ENCODE assay signal across 25 cellular contexts in genomic region chr13:85995788-85996418, GRCh38.
A peak's percentile ranks its signal among the peaks of the same experiment; 100 is the strongest.
DNase-seq lines count a peak whose midpoint lies in the region; FAIRE-seq and TF ChIP-seq lines count a peak whose summit lies in the region.
"Had no signal": no experiment of that assay in that cellular context is flagged by ENCODE, and none has a peak within 500 bp of the region (broad histone marks: within the 10 kb centered on the region; RNA-seq: fewer than 3 reads in every experiment).

No MANE protein-coding gene starts in this region.

- H3K27me3 Mint-ChIP-seq in activated naive CD8-positive, alpha-beta T cell treated with anti-CD3 and anti-CD28 coated beads for 36 hours, result no peaks in the 10 kb centered on the region

- H3K9me3 ChIP-seq in Loucy (ENCODE audit: insufficient read depth, low read depth, low read length), result no peaks in the 10 kb centered on the region
- no peaks in the 10 kb centered on the region for H3K9me3 ChIP-seq in keratinocyte (ENCODE audit: control insufficient read depth, low read depth, low read length)
- no peaks in the 10 kb centered on the region for H3K9me3 ChIP-seq in hepatocyte (ENCODE audit: low read depth)
- H3K9me3 ChIP-seq: upper lobe of right lung had no signal

- FAIRE-seq in keratinocyte (lab: Jason Lieb, UNC) (no peak), HTR-8/SVneo (lab: Jason Lieb, UNC) (no peak)
- FAIRE-seq: GM12891 had no signal

- WGBS in hepatocyte (ENCODE audit: low lambda C conversion rate, missing lambda C conversion rate), result 57% methylated on average over 3 of the region's 3 CpGs

- peaks cover under 1% of the 10 kb centered on the region for H3K9me3 Mint-ChIP-seq in activated naive CD8-positive, alpha-beta T cell treated with anti-CD3 and anti-CD28 coated beads for 36 hours
- H3K9me3 Mint-ChIP-seq: T-helper 1 cell treated with Interleukin-12 subunit alpha and Interleukin-12 subunit beta and Interleukin-4 antibody, amounts not matched to agents 30 μg/mL and 1 μg/mL, for 36 hours had no signal

- 0 out of 2 replicates have a peak overlapping the region, but pooled peaks have one; percentile 41 for H2AFZ ChIP-seq in Loucy (ENCODE audit: low read length)
- peak overlapping the region; percentile 6 for H2AFZ ChIP-seq in keratinocyte (ENCODE audit: control insufficient read depth, low read length)
- no peak overlapping the region for H2AFZ ChIP-seq in hepatocyte

- H4K20me1 ChIP-seq in Loucy (ENCODE audit: insufficient read depth, low read length, poor library complexity, severe bottlenecking) (no peaks in the 10 kb centered on the region), keratinocyte (ENCODE audit: control insufficient read depth, extremely low read depth, insufficient read depth, low read length) (no peaks in the 10 kb centered on the region), hepatocyte (ENCODE audit: insufficient read depth, poor library complexity, severe bottlenecking) (no peaks in the 10 kb centered on the region)

- H3K9me2 ChIP-seq in Loucy (replicated peaks; ENCODE audit: low read depth, low read length), result no peaks in the 10 kb centered on the region
- H3K9me2 ChIP-seq in hepatocyte (replicated peaks; ENCODE audit: insufficient read depth), result no peaks in the 10 kb centered on the region

- H3K4me2 ChIP-seq in Loucy (ENCODE audit: low read depth, low read length, poor library complexity, severe bottlenecking) (no peak overlapping the region), keratinocyte (ENCODE audit: control insufficient read depth, extremely low read depth, insufficient read depth, low read depth, low read length) (no peak overlapping the region), hepatocyte (no peak overlapping the region)

- no peak overlapping the region for H3K27ac Mint-ChIP-seq in activated naive CD8-positive, alpha-beta T cell treated with anti-CD3 and anti-CD28 coated beads for 36 hours
- H3K27ac Mint-ChIP-seq: T-helper 1 cell treated with Interleukin-12 subunit alpha and Interleukin-12 subunit beta and Interleukin-4 antibody, amounts not matched to agents 30 μg/mL and 1 μg/mL, for 36 hours had no signal

- H3K27ac ChIP-seq in keratinocyte (ENCODE audit: control insufficient read depth, insufficient read depth, low read length) (no peak overlapping the region), hepatocyte (no peak overlapping the region)
- H3K27ac ChIP-seq: skin epidermis, upper lobe of right lung had no signal

- H3K4me3 Mint-ChIP-seq in activated naive CD8-positive, alpha-beta T cell treated with anti-CD3 and anti-CD28 coated beads for 36 hours, result no peak overlapping the region
- H3K4me3 Mint-ChIP-seq: T-helper 1 cell treated with Interleukin-12 subunit alpha and Interleukin-12 subunit beta and Interleukin-4 antibody, amounts not matched to agents 30 μg/mL and 1 μg/mL, for 36 hours had no signal

- dilution Hi-C loops in keratinocyte (cut with MboI; ENCODE audit: extremely low pct_ligation_motif_present, low sequenced_read_pairs), result no loop called here

- H3K36me3 ChIP-seq in Loucy (ENCODE audit: insufficient read depth, low read length) (no peaks in the 10 kb centered on the region), keratinocyte (ENCODE audit: control insufficient read depth in 2 of 2, extremely low read depth in 1 of 2, insufficient read depth in 2 of 2, low read length in 2 of 2) (no peaks in the 10 kb centered on the region), hepatocyte (replicated peaks; ENCODE audit: insufficient read depth, low read depth) (no peaks in the 10 kb centered on the region)
- H3K36me3 ChIP-seq: upper lobe of right lung had no signal

- H3K9ac ChIP-seq in Loucy (ENCODE audit: low read depth, low read length, poor library complexity, severe bottlenecking) (no peak overlapping the region), keratinocyte (ENCODE audit: control insufficient read depth, extremely low read depth, insufficient read depth, low read length) (no peak overlapping the region)

- TF ChIP-seq CTCF in Loucy (conservative IDR thresholded peaks at IDR 0.05; ENCODE audit: low read length) (no peak), keratinocyte (optimal IDR thresholded peaks at IDR 0.05 in 1 of 3, IDR thresholded peaks at IDR 0.05 in 1 of 3, conservative IDR thresholded peaks at IDR 0.05 in 1 of 3; ENCODE audit: extremely low read depth in 1 of 3, insufficient read depth in 2 of 3, low read length in 3 of 3) (no peak), hepatocyte (IDR thresholded peaks at IDR 0.05; ENCODE audit: poor library complexity) (no peak)

- H3K79me2 ChIP-seq in Loucy (ENCODE audit: insufficient read depth, low read length), result no peaks in the 10 kb centered on the region
- no peaks in the 10 kb centered on the region for H3K79me2 ChIP-seq in keratinocyte (ENCODE audit: control insufficient read depth, insufficient read depth, low read length)
- no peaks in the 10 kb centered on the region for H3K79me2 ChIP-seq in hepatocyte

- H3K36me3 Mint-ChIP-seq in activated naive CD8-positive, alpha-beta T cell treated with anti-CD3 and anti-CD28 coated beads for 36 hours, result no peaks in the 10 kb centered on the region

- H3K4me1 ChIP-seq in Loucy (ENCODE audit: insufficient read depth, low read length, poor library complexity, severe bottlenecking) (no peaks in the 10 kb centered on the region), keratinocyte (ENCODE audit: control insufficient read depth, extremely low read depth, insufficient read depth, low read length) (no peaks in the 10 kb centered on the region), hepatocyte (ENCODE audit: insufficient read depth) (no peaks in the 10 kb centered on the region)
- H3K4me1 ChIP-seq: upper lobe of right lung had no signal

- H3K4me3 ChIP-seq in Loucy (ENCODE audit: low read length, poor library complexity, severe bottlenecking) (no peak overlapping the region), keratinocyte (ENCODE audit: control insufficient read depth in 2 of 3, extremely low read depth in 1 of 3, insufficient read depth in 2 of 3, low read depth in 1 of 3, low read length in 3 of 3) (no peak overlapping the region), hepatocyte (no peak overlapping the region)
- H3K4me3 ChIP-seq: upper lobe of right lung had no signal

- H3F3A ChIP-seq in Loucy (ENCODE audit: low read depth), result no peaks in the 10 kb centered on the region

- no peaks in the 10 kb centered on the region for H3K27me3 ChIP-seq in Loucy (ENCODE audit: insufficient read depth, low read length, poor library complexity, severe bottlenecking)
- no peaks in the 10 kb centered on the region for H3K27me3 ChIP-seq in keratinocyte (ENCODE audit: control insufficient read depth, extremely low read depth, insufficient read depth, low read length)
- no peaks in the 10 kb centered on the region for H3K27me3 ChIP-seq in hepatocyte
- H3K27me3 ChIP-seq: upper lobe of right lung had no signal

- H3K9me1 ChIP-seq in keratinocyte (ENCODE audit: control insufficient read depth, extremely low read depth, insufficient read depth, low read length), result no peaks in the 10 kb centered on the region

- intact Hi-C loops in posterior vena cava (cut with DNase I), result no loop called here

- DNase-seq in ELR (ENCODE audit: low read depth) (peak; percentile 21), NCI-H524 treated with DMSO at 0.1 percent for 48 hours (lab: John Stamatoyannopoulos, UW) (peak; percentile 7), keratinocyte (ENCODE audit: low read depth, low spot score) (no peak), HTR-8/SVneo (ENCODE audit: insufficient read length, low spot score) (no peak), posterior vena cava (ENCODE audit: low spot score) (no peak), hepatocyte (ENCODE audit: low spot score) (no peak)
- no peak for DNase-seq in activated naive CD8-positive, alpha-beta T cell treated with anti-CD3 and anti-CD28 coated beads for 36 hours
- DNase-seq: activated CD4-positive, alpha-beta T cell treated with anti-CD3 and anti-CD28 coated beads for 4 hours; activated CD8-positive, alpha-beta memory T cell treated with anti-CD3 and anti-CD28 coated beads for 24 hours; activated naive CD4-positive, alpha-beta T cell treated with Interleukin-2 at 50 U/mL for 16 hours; activated T-cell treated with anti-CD3 and anti-CD28 coated beads, Interleukin-2, amount 50 U/mL, for 1 hour; amniotic stem cell; C1 segment of cervical spinal cord; Calu3; DND-41; effector CD4-positive, alpha-beta T cell; head of caudate nucleus; mammary epithelial cell; NCI-H1930; NCI-H446 treated with DMSO at 0.1 percent for 48 hours; upper lobe of right lung had no signal

- no peaks in the 10 kb centered on the region for H3K4me1 Mint-ChIP-seq in activated naive CD8-positive, alpha-beta T cell treated with anti-CD3 and anti-CD28 coated beads for 36 hours

Comparison
In these comparisons a context has a peak if more than half of its experiments do, and no peak if none do; other contexts are left out.
1. DNase-seq: peak in ELR (single experiment) and NCI-H524 treated with DMSO at 0.1 percent for 48 hours (single experiment); none in keratinocyte (single experiment), HTR-8/SVneo (single experiment), posterior vena cava (single experiment), hepatocyte (single experiment) and activated naive CD8-positive, alpha-beta T cell treated with anti-CD3 and anti-CD28 coated beads for 36 hours (single experiment).